In the genomic region with DNA sequence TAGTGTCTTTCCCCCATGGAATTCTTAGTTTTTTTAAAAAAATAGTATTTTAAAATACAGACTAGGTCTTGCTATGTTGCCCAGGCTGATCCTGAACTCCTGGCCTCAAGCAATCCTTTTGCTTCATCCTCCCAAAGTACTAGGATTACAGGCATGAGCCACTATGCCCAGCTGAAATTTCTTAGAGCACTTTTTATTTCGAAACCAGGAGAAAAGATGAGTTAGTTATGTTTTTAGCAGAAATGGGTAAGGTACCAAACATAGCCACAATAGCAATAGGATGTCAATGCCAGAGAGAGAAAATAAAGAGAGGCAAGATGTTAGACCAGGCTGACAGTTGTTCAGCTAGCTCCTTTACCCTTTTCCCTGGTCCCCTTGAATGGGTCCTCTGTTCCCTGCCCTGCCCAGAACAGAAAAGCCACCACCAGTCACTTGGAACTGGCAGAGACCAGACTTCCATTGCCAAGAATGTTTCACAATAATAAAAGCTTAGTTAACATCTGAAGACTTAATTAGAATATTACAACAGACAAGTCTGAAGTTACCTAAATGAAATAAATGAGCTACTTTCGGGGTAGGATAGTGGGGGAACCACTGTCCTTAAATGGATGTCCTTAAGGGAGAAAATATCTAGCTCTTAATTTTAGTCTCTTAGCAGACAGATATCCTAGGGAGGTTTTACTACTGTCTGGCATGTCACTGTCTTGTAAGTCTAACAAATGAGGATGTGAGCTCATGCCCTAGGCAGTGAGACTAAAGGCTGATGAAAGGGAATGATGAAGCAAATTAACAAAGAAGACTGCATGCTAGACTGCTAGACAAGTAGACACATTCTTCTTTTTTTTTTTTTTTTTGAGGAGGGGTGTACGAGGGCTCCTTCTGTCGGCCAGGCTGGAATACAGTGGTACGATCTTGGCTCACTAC, we compare ENCODE assay signal across 10 cellular contexts. TPM values are rescaled to one million over a fixed set of nuclear protein-coding genes. Genes with fewer than 3 reads are reported as not detected.
DNase-seq lines count a peak whose midpoint lies in the region; ATAC-seq and TF ChIP-seq lines count a peak whose summit lies in the region.
"Had no signal": no experiment of that assay in that cellular context is flagged by ENCODE, and none has a peak within 500 bp of the region (broad histone marks: within the 10 kb centered on the region; RNA-seq: fewer than 3 reads in every experiment).

No MANE protein-coding gene starts in this region.

- ATAC-seq in GM19328 (IDR thresholded peaks at IDR 0.05; ENCODE audit: unreplicated experiment): no peak
- ATAC-seq: stimulated activated memory B cell treated with anti-CD40 and anti-IgM and Interleukin-4, amounts not matched to agents 10 μg/mL and 1 μg/mL and 100 μg/mL, for 72 hours had no signal

- DNase-seq in EH (ENCODE audit: low read depth) (peak; percentile 93), SK-MEL-5 (ENCODE audit: low read depth, low spot score) (peak; percentile 93), fibroblast of pulmonary artery (ENCODE audit: low read depth) (peak; percentile 57), pons (ENCODE audit: low spot score) (peak; percentile 96), DMS79 (lab: John Stamatoyannopoulos, UW) (no peak), T-helper 9 cell (no peak), NK-92 (lab: John Stamatoyannopoulos, UW; ENCODE audit: unreplicated experiment) (no peak)
- DNase-seq: activated CD4-positive, alpha-beta T cell treated with anti-CD3 and anti-CD28 coated beads, Interleukin-2, amount 50 U/mL, for 1 hour had no signal

- no peak overlapping the region for H3K4me3 ChIP-seq in fibroblast of pulmonary artery (replicated peaks; ENCODE audit: low read depth, low read length)

- in situ Hi-C loops in SK-MEL-5 (cut with HindIII; ENCODE audit: low pct_unique_long_range_greater_than_20kb, low sequenced_read_pairs): no loop called here

- no peak for TF ChIP-seq CTCF in fibroblast of pulmonary artery (IDR thresholded peaks at IDR 0.05; ENCODE audit: low read length, missing control alignments)

RNA-seq across cellular contexts. Expression of a gene that starts 54.2 kb away (rescaled TPM):
- total RNA-seq in SK-MEL-5 (2014; rRNA removed; shearing (Covaris generic)): 61.3 and 63.2 TPM in 2 replicates
- polyA plus RNA-seq in SK-MEL-5 (2015; cell fraction: cytosol; rRNA removed): 17.2 and 30.1 TPM in 2 replicates
- polyA plus RNA-seq in SK-MEL-5 (2015; cell fraction: nucleus; rRNA removed): 18.7 and 23.9 TPM in 2 replicates

Comparison
In these comparisons a context has a peak if more than half of its experiments do, and no peak if none do; other contexts are left out.
1. DNase-seq: peak in EH (single experiment), SK-MEL-5 (single experiment), fibroblast of pulmonary artery (single experiment) and pons (single experiment); none in DMS79 (single experiment), T-helper 9 cell (single experiment) and NK-92 (single experiment).